ENCODE assay signal across 8 cellular contexts in the genomic region with DNA sequence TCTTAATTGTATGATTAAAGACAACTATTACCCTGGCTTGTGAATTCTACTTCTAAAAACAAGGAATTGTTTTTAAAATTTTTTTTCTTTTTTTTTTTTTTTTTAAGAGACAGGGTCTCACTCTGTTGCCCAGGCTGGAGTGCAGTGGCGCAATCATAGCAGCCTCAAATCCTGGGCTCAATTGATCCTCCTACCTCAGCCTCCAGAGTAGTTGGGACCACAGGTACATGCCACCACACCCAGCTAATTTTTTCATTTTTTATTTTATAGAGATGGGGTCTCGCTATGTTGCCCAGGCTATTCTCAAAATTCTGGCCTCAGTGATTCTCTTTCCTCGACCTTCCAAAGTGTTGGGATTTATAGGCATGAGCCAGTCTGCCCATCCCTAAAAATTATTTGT.
"Had no signal": no experiment of that assay in that cellular context is flagged by ENCODE, and none has a peak within 500 bp of the region (broad histone marks: within the 10 kb centered on the region; RNA-seq: fewer than 3 reads in every experiment).

No MANE protein-coding gene starts in this region.

- FAIRE-seq: HTR-8/SVneo had no signal

- H3K9me3 ChIP-seq: HAP-1 had no signal

- H3K4me3 ChIP-seq: GM23248, HAP-1 had no signal

- H2AFZ ChIP-seq: GM23248 had no signal

- H3K4me1 ChIP-seq: HAP-1 had no signal

- H3K9ac ChIP-seq: GM23248 had no signal

- ATAC-seq: HCT116 had no signal

- DNase-seq: GM23248, GOT3, H7, IMR-90, KBM-7 had no signal
